ENCODE assay signal across 26 cellular contexts in the genomic region with DNA sequence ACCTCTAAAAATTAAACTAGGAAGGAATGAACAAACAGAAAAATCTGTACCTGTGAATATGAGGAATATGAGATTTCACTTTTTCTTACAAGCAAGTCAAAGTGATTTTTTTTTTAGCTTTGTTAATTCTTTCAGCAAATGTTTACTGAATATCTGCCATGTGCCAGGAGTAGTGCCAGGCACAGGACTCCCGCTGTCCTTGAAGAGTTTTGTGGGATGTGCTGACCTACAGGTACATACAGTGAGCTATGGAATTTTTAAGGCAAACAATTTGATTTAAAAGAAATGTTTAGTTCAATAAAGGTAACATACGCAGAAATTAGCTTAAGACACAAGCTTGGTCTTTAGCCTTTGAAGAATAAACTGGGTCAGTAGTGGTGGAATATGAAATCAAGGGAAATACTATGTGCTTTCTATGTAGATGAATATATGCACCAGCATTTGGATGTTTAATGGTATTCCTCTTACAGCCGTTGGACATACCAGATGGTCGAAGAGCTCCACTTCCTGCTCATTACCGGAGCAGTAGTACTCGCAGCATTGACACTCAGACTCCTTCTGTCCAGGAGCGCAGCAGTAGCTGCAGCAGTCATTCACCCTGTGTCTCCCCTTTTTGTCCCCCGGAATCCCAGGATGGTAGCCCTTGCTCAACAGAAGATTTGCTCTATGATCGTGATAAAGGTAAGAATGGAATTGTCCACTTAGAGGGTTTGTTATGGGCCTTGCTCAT.
"Had no signal": no experiment of that assay in that cellular context is flagged by ENCODE, and none has a peak within 500 bp of the region (broad histone marks: within the 10 kb centered on the region; RNA-seq: fewer than 3 reads in every experiment).

No MANE protein-coding gene starts in this region.

- H3K9me3 ChIP-seq: SJCRH30 had no signal

- H3K36me3 ChIP-seq: SJCRH30 had no signal

- H3K4me3 ChIP-seq: SJCRH30, SK-N-MC had no signal

- H3K4me1 Mint-ChIP-seq: activated naive CD4-positive, alpha-beta T cell treated with anti-CD3 and anti-CD28 coated beads, Interleukin-2, amount 10 ng/mL, durations not matched to agents 7 days and 5 days had no signal

- ATAC-seq: activated CD4-positive, alpha-beta T cell treated with anti-CD3 and anti-CD28 coated beads for 36 hours; activated naive CD8-positive, alpha-beta T cell treated with anti-CD3 and anti-CD28 coated beads, Interleukin-2, amount 50 U/mL, for 24 hours; activated T-cell treated with anti-CD3 and anti-CD28 coated beads, Interleukin-2, amount 50 U/mL, for 4 hours; Panc1 had no signal

- DNase-seq: activated CD4-positive, alpha-beta memory T cell treated with anti-CD3 and anti-CD28 coated beads for 36 hours; activated CD4-positive, alpha-beta T cell treated with anti-CD3 and anti-CD28 coated beads for 36 hours; activated CD4-positive, alpha-beta T cell treated with anti-CD3 and anti-CD28 coated beads, Interleukin-2, amount 50 U/mL, for 1 hour; activated CD8-positive, alpha-beta memory T cell treated with anti-CD3 and anti-CD28 coated beads, Interleukin-2, amount 50 U/mL, for 4 hours; activated naive CD4-positive, alpha-beta T cell treated with anti-CD3 and anti-CD28 coated beads, Interleukin-2, amount 10 ng/mL, durations not matched to agents 7 days and 5 days; activated naive CD8-positive, alpha-beta T cell treated with anti-CD3 and anti-CD28 coated beads, Interleukin-2, amount 50 U/mL, for 24 hours; activated T-cell treated with anti-CD3 and anti-CD28 coated beads for 4 hours; activated T-cell treated with anti-CD3 and anti-CD28 coated beads, Interleukin-2, amount 50 U/mL, for 4 hours; anterior cingulate cortex; central memory CD4-positive, alpha-beta T cell; Karpas-422; KBM-7; NCI-H1105; NCI-H1436; NCI-H187; NCI-H2029 treated with DMSO at 0.1 percent for 48 hours; NCI-H2107; NCI-H510A; SHP77; SJCRH30 had no signal

- H3K27me3 Mint-ChIP-seq: activated CD4-positive, alpha-beta memory T cell treated with anti-CD3 and anti-CD28 coated beads for 36 hours; activated CD4-positive, alpha-beta T cell treated with anti-CD3 and anti-CD28 coated beads for 36 hours; activated naive CD4-positive, alpha-beta T cell treated with anti-CD3 and anti-CD28 coated beads, Interleukin-2, amount 10 ng/mL, durations not matched to agents 7 days and 5 days; activated naive CD8-positive, alpha-beta T cell; activated naive CD8-positive, alpha-beta T cell treated with anti-CD3 and anti-CD28 coated beads, Interleukin-2, amount 50 U/mL, for 24 hours had no signal

- H3K4me1 ChIP-seq: SJCRH30 had no signal

- H3K27ac Mint-ChIP-seq: activated CD4-positive, alpha-beta memory T cell treated with anti-CD3 and anti-CD28 coated beads for 36 hours; activated CD4-positive, alpha-beta T cell treated with anti-CD3 and anti-CD28 coated beads for 36 hours; activated naive CD4-positive, alpha-beta T cell treated with anti-CD3 and anti-CD28 coated beads, Interleukin-2, amount 10 ng/mL, durations not matched to agents 7 days and 5 days; activated naive CD8-positive, alpha-beta T cell; activated naive CD8-positive, alpha-beta T cell treated with anti-CD3 and anti-CD28 coated beads, Interleukin-2, amount 50 U/mL, for 24 hours; activated T-helper 1 cell treated with anti-CD3 and anti-CD28 coated beads, Interleukin-12 subunit alpha, Interleukin-12 subunit beta, Interleukin-2, Interleukin-4 antibody, amounts not matched to agents 30 ng/mL and 10 ng/mL and 1 ng/mL, durations not matched to agents 14 hours and 24 hours and 36 hours; T-helper 2 cell treated with Interferon-gamma antibody and Interleukin-4, amounts not matched to agents 5 μg/mL and 100 μg/mL, for 36 hours had no signal

- H3K9me3 Mint-ChIP-seq: activated CD4-positive, alpha-beta memory T cell treated with anti-CD3 and anti-CD28 coated beads for 36 hours; activated naive CD4-positive, alpha-beta T cell treated with anti-CD3 and anti-CD28 coated beads, Interleukin-2, amount 10 ng/mL, durations not matched to agents 7 days and 5 days; activated naive CD8-positive, alpha-beta T cell treated with anti-CD3 and anti-CD28 coated beads, Interleukin-2, amount 50 U/mL, for 24 hours; activated T-cell treated with anti-CD3 and anti-CD28 coated beads, Interleukin-2, amount 50 U/mL, for 4 hours had no signal

- H3K4me3 Mint-ChIP-seq: activated CD4-positive, alpha-beta memory T cell treated with anti-CD3 and anti-CD28 coated beads for 36 hours; activated CD4-positive, alpha-beta T cell treated with anti-CD3 and anti-CD28 coated beads for 36 hours; activated naive CD4-positive, alpha-beta T cell treated with anti-CD3 and anti-CD28 coated beads, Interleukin-2, amount 10 ng/mL, durations not matched to agents 7 days and 5 days; activated naive CD8-positive, alpha-beta T cell; activated naive CD8-positive, alpha-beta T cell treated with anti-CD3 and anti-CD28 coated beads, Interleukin-2, amount 50 U/mL, for 24 hours; activated T-cell treated with anti-CD3 and anti-CD28 coated beads, Interleukin-2, amount 50 U/mL, for 4 hours; activated T-helper 1 cell treated with anti-CD3 and anti-CD28 coated beads, Interleukin-12 subunit alpha, Interleukin-12 subunit beta, Interleukin-2, Interleukin-4 antibody, amounts not matched to agents 30 ng/mL and 10 ng/mL and 1 ng/mL, durations not matched to agents 14 hours and 24 hours and 36 hours; brain; T-helper 2 cell treated with Interferon-gamma antibody and Interleukin-4, amounts not matched to agents 5 μg/mL and 100 μg/mL, for 36 hours had no signal

- H3K27ac ChIP-seq: SJCRH30, SK-N-MC had no signal

- H3K27me3 ChIP-seq: SJCRH30 had no signal
